8 cellular contexts compared by ENCODE assay signal in genomic region chrX:21839334-21840198, GRCh38. TPM values are rescaled to one million over a fixed set of nuclear protein-coding genes. Genes with fewer than 3 reads are reported as not detected.
DNase-seq lines count a peak whose midpoint lies in the region; ATAC-seq and TF ChIP-seq lines count a peak whose summit lies in the region.

MBTPS2 (plus strand) TSS chrX:21839617; CDS start chrX:21839735, 118 bp downstream.

- TF ChIP-seq CTCF in LNCaP clone FGC (IDR thresholded peaks at IDR 0.05; ENCODE audit: control insufficient read depth, extremely low read depth, insufficient read depth) (peak; percentile 45), fibroblast of pulmonary artery (IDR thresholded peaks at IDR 0.05; ENCODE audit: low read length, missing control alignments) (peak; percentile 7)

- H3K4me3 ChIP-seq in LNCaP clone FGC (ENCODE audit: low read depth, low read length) (peak within 1 kb of the TSS; percentile 68), fibroblast of pulmonary artery (replicated peaks; ENCODE audit: low read depth, low read length) (peak within 1 kb of the TSS; percentile 72)

- H3K36me3 Mint-ChIP-seq in activated T-helper 17 cell treated with anti-CD3 and anti-CD28 coated beads, Interleukin-2, amount 50 U/mL, for 72 hours (ENCODE audit: low read depth), result peaks cover 5% of the 10 kb centered on the region
- H3K36me3 Mint-ChIP-seq in natural killer cell treated with Interleukin-12 subunit alpha and Interleukin-12 subunit beta and Interleukin-15 and Interleukin-18, amount 100 ng/mL, for 72 hours, result peaks cover 5% of the 10 kb centered on the region

- no peaks in the 10 kb centered on the region for H3K9me3 Mint-ChIP-seq in activated T-helper 17 cell treated with anti-CD3 and anti-CD28 coated beads, Interleukin-2, amount 50 U/mL, for 72 hours
- H3K9me3 Mint-ChIP-seq in natural killer cell treated with Interleukin-12 subunit alpha and Interleukin-12 subunit beta and Interleukin-15 and Interleukin-18, amount 100 ng/mL, for 72 hours, result no peaks in the 10 kb centered on the region

- DNase-seq in EL (peak; percentile 83), GOT3 (lab: John Stamatoyannopoulos, UW) (peak; percentile 16), LNCaP clone FGC (ENCODE audit: low read depth) (peak; percentile 67), RPMI8226 (peak; percentile 89), fibroblast of pulmonary artery (ENCODE audit: low read depth) (peak; percentile 92)
- peak; percentile 88 for DNase-seq in natural killer cell treated with Interleukin-12 subunit alpha and Interleukin-12 subunit beta and Interleukin-15 and Interleukin-18, amount 100 ng/mL, for 72 hours (ENCODE audit: low spot score)
- DNase-seq in stimulated activated naive CD4-positive, alpha-beta T cell treated with Interleukin-2 at 50 U/mL for 16 hours (lab: John Stamatoyannopoulos, UW), result peak; percentile 71

- H3K4me3 Mint-ChIP-seq in activated T-helper 17 cell treated with anti-CD3 and anti-CD28 coated beads, Interleukin-2, amount 50 U/mL, for 72 hours, result peak within 1 kb of the TSS; percentile 86
- H3K4me3 Mint-ChIP-seq in natural killer cell treated with Interleukin-12 subunit alpha and Interleukin-12 subunit beta and Interleukin-15 and Interleukin-18, amount 100 ng/mL, for 72 hours, result peak within 1 kb of the TSS; percentile 94

- peak within 1 kb of the TSS; percentile 88 for H3K27ac Mint-ChIP-seq in activated T-helper 17 cell treated with anti-CD3 and anti-CD28 coated beads, Interleukin-2, amount 50 U/mL, for 72 hours
- H3K27ac Mint-ChIP-seq in natural killer cell treated with Interleukin-12 subunit alpha and Interleukin-12 subunit beta and Interleukin-15 and Interleukin-18, amount 100 ng/mL, for 72 hours, result peak within 1 kb of the TSS; percentile 76 to 82

- no peaks in the 10 kb centered on the region for H3K27me3 Mint-ChIP-seq in activated T-helper 17 cell treated with anti-CD3 and anti-CD28 coated beads, Interleukin-2, amount 50 U/mL, for 72 hours
- peaks cover 0 to 4% of the 10 kb centered on the region in 2 donors for H3K27me3 Mint-ChIP-seq in natural killer cell treated with Interleukin-12 subunit alpha and Interleukin-12 subunit beta and Interleukin-15 and Interleukin-18, amount 100 ng/mL, for 72 hours

- ATAC-seq in activated T-helper 17 cell treated with anti-CD3 and anti-CD28 coated beads, Interleukin-2, amount 50 U/mL, for 72 hours (replicated peaks), result peak; percentile 82
- peak; percentile 96 to 98 for ATAC-seq in natural killer cell treated with Interleukin-12 subunit alpha and Interleukin-12 subunit beta and Interleukin-15 and Interleukin-18, amount 100 ng/mL, for 72 hours

- peaks cover 4% of the 10 kb centered on the region for H3K4me1 Mint-ChIP-seq in activated T-helper 17 cell treated with anti-CD3 and anti-CD28 coated beads, Interleukin-2, amount 50 U/mL, for 72 hours
- H3K4me1 Mint-ChIP-seq in natural killer cell treated with Interleukin-12 subunit alpha and Interleukin-12 subunit beta and Interleukin-15 and Interleukin-18, amount 100 ng/mL, for 72 hours (ENCODE audit: low read depth in 2 of 2), result peaks cover 4 to 10% of the 10 kb centered on the region in 2 donors

RNA-seq across cellular contexts. Expression of gene MBTPS2, which starts in this region (rescaled TPM):
- 1 to 10 TPM; 2.6 to 3.2 TPM for total RNA-seq in activated T-helper 17 cell treated with anti-CD3 and anti-CD28 coated beads, Interleukin-2, amount 50 U/mL, for 72 hours
- 10 to 100 TPM; 10.6 to 16.5 TPM for total RNA-seq in natural killer cell treated with Interleukin-12 subunit alpha and Interleukin-12 subunit beta and Interleukin-15 and Interleukin-18, amount 100 ng/mL, for 72 hours

Comparison
In these comparisons a context has a peak if more than half of its experiments do, and no peak if none do; other contexts are left out.
1. Peak in every context shown above with its lines: DNase-seq, ATAC-seq and H3K4me3 ChIP-seq.
2. DNase-seq: peak in every context shown above with its lines; median percentile 92 in fibroblast of pulmonary artery; 89 in RPMI8226; 88 in natural killer cell treated with Interleukin-12 subunit alpha and Interleukin-12 subunit beta and Interleukin-15 and Interleukin-18, amount 100 ng/mL, for 72 hours; 83 in EL; 71 in stimulated activated naive CD4-positive, alpha-beta T cell treated with Interleukin-2 at 50 U/mL for 16 hours; 67 in LNCaP clone FGC; 16 in GOT3.